In genomic region chr17:77371888-77372443, GRCh38 we compare ENCODE assay signal across 8 cellular contexts.
DNase-seq lines count a peak whose midpoint lies in the region; ATAC-seq and TF ChIP-seq lines count a peak whose summit lies in the region.

No MANE protein-coding gene starts in this region.

- H3K4me2 ChIP-seq in PC-9: no peak overlapping the region

- H3K79me2 ChIP-seq in PC-9 (ENCODE audit: low read depth): 0 out of 2 replicates have a peak, but pooled peaks cover 24% of the 10 kb centered on the region

- CTCF ChIA-PET in PC-9 (lab: Charles Lee): no interaction called here

- no peak overlapping the region for H2AFZ ChIP-seq in PC-9

- H3K4me3 ChIP-seq in stomach smooth muscle (ENCODE audit: low read length in 2 of 2): peak overlapping the region; percentile 86 to 93
- H3K4me3 ChIP-seq in PC-9: no peak overlapping the region

- H3K27me3 Mint-ChIP-seq in IgD-negative memory B cell (no peaks in the 10 kb centered on the region), immature natural killer cell (ENCODE audit: low read depth in 3 of 3) (peaks cover 7 to 8% (median 8%) of the 10 kb centered on the region in 3 donors)

- TF ChIP-seq CTCF in PC-9 (conservative IDR thresholded peaks at IDR 0.05): no peak

- H3K27ac Mint-ChIP-seq in IgD-negative memory B cell (peak overlapping the region in 1 of 3 donors; percentile 69), immature natural killer cell (peak overlapping the region; percentile 66 to 95 (median 88))

- POLR2A ChIA-PET in PC-9 (lab: Charles Lee; ENCODE audit: unreplicated experiment): no interaction called here

- peak overlapping the region; percentile 83 to 93 for H3K9ac ChIP-seq in stomach smooth muscle (ENCODE audit: low read length in 2 of 2)

- intact Hi-C loops in PC-9 (cut with micrococcal nuclease; ENCODE audit: unreplicated experiment): no loop called here

- no peaks in the 10 kb centered on the region for H3F3A ChIP-seq in PC-9 (ENCODE audit: insufficient read depth, low read depth)

- H3K4me3 Mint-ChIP-seq in IgD-negative memory B cell (peak overlapping the region; percentile 49 to 90 (median 82)), immature natural killer cell (peak overlapping the region; percentile 76 to 86 (median 82))

- H3K9me2 ChIP-seq in PC-9 (ENCODE audit: insufficient read depth): no peaks in the 10 kb centered on the region

- H3K36me3 ChIP-seq in stomach smooth muscle (ENCODE audit: control insufficient read depth in 2 of 2, insufficient read depth in 2 of 2, low read length in 2 of 2) (no peaks in the 10 kb centered on the region), PC-9 (ENCODE audit: low read depth) (no peaks in the 10 kb centered on the region)

- BruUV-seq in PC-9 (replicated peaks; lab: Mats Ljungman, UMichigan): no TSS peak

- peaks cover 44% of the 10 kb centered on the region for H4K20me1 ChIP-seq in PC-9 (ENCODE audit: insufficient read depth)

- DNase-seq in immature natural killer cell (peak in 1 of 3 donors; percentile 38), PC-9 (no peak), T1000 (lab: John Stamatoyannopoulos, UW) (no peak), NCI-H2107 treated with DMSO at 0.1 percent for 48 hours (lab: John Stamatoyannopoulos, UW; ENCODE audit: unreplicated experiment) (no peak)

- ATAC-seq in HG02840 (IDR thresholded peaks at IDR 0.05; ENCODE audit: low FRiP score, unreplicated experiment): no peak

- H3K4me1 ChIP-seq in stomach smooth muscle (ENCODE audit: control insufficient read depth, insufficient read depth, low read length) (peaks cover 67% of the 10 kb centered on the region), PC-9 (replicated peaks; ENCODE audit: insufficient read depth) (no peaks in the 10 kb centered on the region)

- H3K4me1 Mint-ChIP-seq in IgD-negative memory B cell (peaks cover 20 to 26% (median 22%) of the 10 kb centered on the region in 3 donors), immature natural killer cell (peaks cover 53 to 54% of the 10 kb centered on the region in 2 donors)

- H3K36me3 Mint-ChIP-seq in IgD-negative memory B cell (no peaks in the 10 kb centered on the region), immature natural killer cell (no peaks in the 10 kb centered on the region)

- H3K9me3 ChIP-seq in stomach smooth muscle (ENCODE audit: control insufficient read depth in 2 of 2, low read length in 2 of 2): no peaks in the 10 kb centered on the region
- no peaks in the 10 kb centered on the region for H3K9me3 ChIP-seq in PC-9 (ENCODE audit: insufficient read depth, low read depth)

- peak overlapping the region; percentile 60 for H3K27ac ChIP-seq in angular gyrus (ENCODE audit: low read depth, low read length)
- peak overlapping the region; percentile 96 for H3K27ac ChIP-seq in stomach smooth muscle (ENCODE audit: low read length)
- H3K27ac ChIP-seq in PC-9: no peak overlapping the region

- no peaks in the 10 kb centered on the region for H3K9me3 Mint-ChIP-seq in IgD-negative memory B cell
- no peaks in the 10 kb centered on the region for H3K9me3 Mint-ChIP-seq in immature natural killer cell

- H3K27me3 ChIP-seq in stomach smooth muscle (ENCODE audit: control insufficient read depth in 1 of 2, insufficient read depth in 2 of 2, low read length in 2 of 2) (no peaks in the 10 kb centered on the region), PC-9 (ENCODE audit: insufficient read depth, low read depth) (no peaks in the 10 kb centered on the region)
